ENCODE assay signal across 1 cellular context in the genomic region with DNA sequence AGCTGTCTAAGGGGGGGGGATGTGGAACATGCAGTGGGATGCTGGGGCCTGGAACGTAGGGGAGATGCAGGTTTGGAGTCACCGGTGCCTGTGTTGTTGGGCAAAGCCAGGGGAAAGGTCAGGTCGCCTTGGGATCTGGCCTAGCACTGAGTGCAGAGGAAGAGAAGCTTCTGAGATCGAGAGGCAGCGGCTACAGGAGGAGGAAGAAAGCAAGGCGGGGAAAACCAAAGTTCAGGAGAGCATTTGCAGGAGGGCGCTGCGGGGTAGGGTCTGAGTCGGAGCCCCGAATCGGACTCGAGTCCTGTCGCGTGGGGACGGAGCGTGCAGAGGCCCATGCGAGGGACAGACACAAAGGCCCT.
A peak's percentile ranks its signal among the peaks of the same experiment; 100 is the strongest.
TF ChIP-seq lines count a peak whose summit lies in the region.

No MANE protein-coding gene starts in this region.

TF ChIP-seq in HepG2, 621 proteins besides CTCF, POLR2A, EP300 and RAD21 (continued from another document and continues in another):
- no peak for TF ChIP-seq ZBTB38 (CRISPR knock-in tag; IDR thresholded peaks at IDR 0.05)
- TF ChIP-seq MIER2 (CRISPR knock-in tag; IDR thresholded peaks at IDR 0.05): no peak
- TF ChIP-seq ZNF720 (CRISPR knock-in tag; IDR thresholded peaks at IDR 0.05): peak; percentile 29; the same call in 1 of the 2 replicates
- 0 out of 2 replicates have a peak, but pooled peaks have one; percentile 73 for TF ChIP-seq RNF2 (conservative IDR thresholded peaks at IDR 0.05; ENCODE audit: low read depth)
- no peak for TF ChIP-seq SP4 (CRISPR knock-in tag; IDR thresholded peaks at IDR 0.05)
- TF ChIP-seq ZNF674 (CRISPR knock-in tag; IDR thresholded peaks at IDR 0.05; ENCODE audit: low read depth): no peak
- no peak for TF ChIP-seq EED (CRISPR knock-in tag; IDR thresholded peaks at IDR 0.05)
- TF ChIP-seq CAMTA2 (CRISPR knock-in tag; IDR thresholded peaks at IDR 0.05; ENCODE audit: borderline replicate concordance): peak; percentile 63; the same call in 1 of the 2 replicates
- no peak; the same call in 1 of the 2 replicates for TF ChIP-seq ZNF547 (CRISPR knock-in tag; IDR thresholded peaks at IDR 0.05)
- TF ChIP-seq, protein P1, sequence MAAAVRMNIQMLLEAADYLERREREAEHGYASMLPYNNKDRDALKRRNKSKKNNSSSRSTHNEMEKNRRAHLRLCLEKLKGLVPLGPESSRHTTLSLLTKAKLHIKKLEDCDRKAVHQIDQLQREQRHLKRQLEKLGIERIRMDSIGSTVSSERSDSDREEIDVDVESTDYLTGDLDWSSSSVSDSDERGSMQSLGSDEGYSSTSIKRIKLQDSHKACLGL (CRISPR knock-in tag; IDR thresholded peaks at IDR 0.05): no peak
- TF ChIP-seq ZNF274 (CRISPR knock-in tag; IDR thresholded peaks at IDR 0.05): no peak; the same call in 1 of the 2 replicates
- TF ChIP-seq, protein P2, sequence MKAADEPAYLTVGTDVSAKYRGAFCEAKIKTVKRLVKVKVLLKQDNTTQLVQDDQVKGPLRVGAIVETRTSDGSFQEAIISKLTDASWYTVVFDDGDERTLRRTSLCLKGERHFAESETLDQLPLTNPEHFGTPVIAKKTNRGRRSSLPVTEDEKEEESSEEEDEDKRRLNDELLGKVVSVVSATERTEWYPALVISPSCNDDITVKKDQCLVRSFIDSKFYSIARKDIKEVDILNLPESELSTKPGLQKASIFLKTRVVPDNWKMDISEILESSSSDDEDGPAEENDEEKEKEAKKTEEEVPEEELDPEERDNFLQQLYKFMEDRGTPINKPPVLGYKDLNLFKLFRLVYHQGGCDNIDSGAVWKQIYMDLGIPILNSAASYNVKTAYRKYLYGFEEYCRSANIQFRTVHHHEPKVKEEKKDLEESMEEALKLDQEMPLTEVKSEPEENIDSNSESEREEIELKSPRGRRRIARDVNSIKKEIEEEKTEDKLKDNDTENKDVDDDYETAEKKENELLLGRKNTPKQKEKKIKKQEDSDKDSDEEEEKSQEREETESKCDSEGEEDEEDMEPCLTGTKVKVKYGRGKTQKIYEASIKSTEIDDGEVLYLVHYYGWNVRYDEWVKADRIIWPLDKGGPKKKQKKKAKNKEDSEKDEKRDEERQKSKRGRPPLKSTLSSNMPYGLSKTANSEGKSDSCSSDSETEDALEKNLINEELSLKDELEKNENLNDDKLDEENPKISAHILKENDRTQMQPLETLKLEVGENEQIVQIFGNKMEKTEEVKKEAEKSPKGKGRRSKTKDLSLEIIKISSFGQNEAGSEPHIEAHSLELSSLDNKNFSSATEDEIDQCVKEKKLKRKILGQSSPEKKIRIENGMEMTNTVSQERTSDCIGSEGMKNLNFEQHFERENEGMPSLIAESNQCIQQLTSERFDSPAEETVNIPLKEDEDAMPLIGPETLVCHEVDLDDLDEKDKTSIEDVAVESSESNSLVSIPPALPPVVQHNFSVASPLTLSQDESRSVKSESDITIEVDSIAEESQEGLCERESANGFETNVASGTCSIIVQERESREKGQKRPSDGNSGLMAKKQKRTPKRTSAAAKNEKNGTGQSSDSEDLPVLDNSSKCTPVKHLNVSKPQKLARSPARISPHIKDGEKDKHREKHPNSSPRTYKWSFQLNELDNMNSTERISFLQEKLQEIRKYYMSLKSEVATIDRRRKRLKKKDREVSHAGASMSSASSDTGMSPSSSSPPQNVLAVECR (CRISPR knock-in tag; IDR thresholded peaks at IDR 0.05; ENCODE audit: borderline replicate concordance): no peak
- TF ChIP-seq, protein P3, sequence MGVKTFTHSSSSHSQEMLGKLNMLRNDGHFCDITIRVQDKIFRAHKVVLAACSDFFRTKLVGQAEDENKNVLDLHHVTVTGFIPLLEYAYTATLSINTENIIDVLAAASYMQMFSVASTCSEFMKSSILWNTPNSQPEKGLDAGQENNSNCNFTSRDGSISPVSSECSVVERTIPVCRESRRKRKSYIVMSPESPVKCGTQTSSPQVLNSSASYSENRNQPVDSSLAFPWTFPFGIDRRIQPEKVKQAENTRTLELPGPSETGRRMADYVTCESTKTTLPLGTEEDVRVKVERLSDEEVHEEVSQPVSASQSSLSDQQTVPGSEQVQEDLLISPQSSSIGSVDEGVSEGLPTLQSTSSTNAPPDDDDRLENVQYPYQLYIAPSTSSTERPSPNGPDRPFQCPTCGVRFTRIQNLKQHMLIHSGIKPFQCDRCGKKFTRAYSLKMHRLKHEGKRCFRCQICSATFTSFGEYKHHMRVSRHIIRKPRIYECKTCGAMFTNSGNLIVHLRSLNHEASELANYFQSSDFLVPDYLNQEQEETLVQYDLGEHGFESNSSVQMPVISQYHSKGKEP (CRISPR knock-in tag; IDR thresholded peaks at IDR 0.05): no peak
- TF ChIP-seq HMG20A (CRISPR knock-in tag; IDR thresholded peaks at IDR 0.05; ENCODE audit: borderline replicate concordance): no peak
- TF ChIP-seq ZNF260 (CRISPR knock-in tag; IDR thresholded peaks at IDR 0.05; ENCODE audit: borderline replicate concordance, low read depth): no peak
- TF ChIP-seq, protein P4, sequence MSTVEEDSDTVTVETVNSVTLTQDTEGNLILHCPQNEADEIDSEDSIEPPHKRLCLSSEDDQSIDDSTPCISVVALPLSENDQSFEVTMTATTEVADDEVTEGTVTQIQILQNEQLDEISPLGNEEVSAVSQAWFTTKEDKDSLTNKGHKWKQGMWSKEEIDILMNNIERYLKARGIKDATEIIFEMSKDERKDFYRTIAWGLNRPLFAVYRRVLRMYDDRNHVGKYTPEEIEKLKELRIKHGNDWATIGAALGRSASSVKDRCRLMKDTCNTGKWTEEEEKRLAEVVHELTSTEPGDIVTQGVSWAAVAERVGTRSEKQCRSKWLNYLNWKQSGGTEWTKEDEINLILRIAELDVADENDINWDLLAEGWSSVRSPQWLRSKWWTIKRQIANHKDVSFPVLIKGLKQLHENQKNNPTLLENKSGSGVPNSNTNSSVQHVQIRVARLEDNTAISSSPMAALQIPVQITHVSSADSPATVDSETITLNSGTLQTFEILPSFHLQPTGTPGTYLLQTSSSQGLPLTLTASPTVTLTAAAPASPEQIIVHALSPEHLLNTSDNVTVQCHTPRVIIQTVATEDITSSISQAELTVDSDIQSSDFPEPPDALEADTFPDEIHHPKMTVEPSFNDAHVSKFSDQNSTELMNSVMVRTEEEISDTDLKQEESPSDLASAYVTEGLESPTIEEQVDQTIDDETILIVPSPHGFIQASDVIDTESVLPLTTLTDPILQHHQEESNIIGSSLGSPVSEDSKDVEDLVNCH (CRISPR knock-in tag; IDR thresholded peaks at IDR 0.05): no peak
- no peak for TF ChIP-seq RBM22 (optimal IDR thresholded peaks at IDR 0.05; ENCODE audit: low read length)
- TF ChIP-seq, protein P5, sequence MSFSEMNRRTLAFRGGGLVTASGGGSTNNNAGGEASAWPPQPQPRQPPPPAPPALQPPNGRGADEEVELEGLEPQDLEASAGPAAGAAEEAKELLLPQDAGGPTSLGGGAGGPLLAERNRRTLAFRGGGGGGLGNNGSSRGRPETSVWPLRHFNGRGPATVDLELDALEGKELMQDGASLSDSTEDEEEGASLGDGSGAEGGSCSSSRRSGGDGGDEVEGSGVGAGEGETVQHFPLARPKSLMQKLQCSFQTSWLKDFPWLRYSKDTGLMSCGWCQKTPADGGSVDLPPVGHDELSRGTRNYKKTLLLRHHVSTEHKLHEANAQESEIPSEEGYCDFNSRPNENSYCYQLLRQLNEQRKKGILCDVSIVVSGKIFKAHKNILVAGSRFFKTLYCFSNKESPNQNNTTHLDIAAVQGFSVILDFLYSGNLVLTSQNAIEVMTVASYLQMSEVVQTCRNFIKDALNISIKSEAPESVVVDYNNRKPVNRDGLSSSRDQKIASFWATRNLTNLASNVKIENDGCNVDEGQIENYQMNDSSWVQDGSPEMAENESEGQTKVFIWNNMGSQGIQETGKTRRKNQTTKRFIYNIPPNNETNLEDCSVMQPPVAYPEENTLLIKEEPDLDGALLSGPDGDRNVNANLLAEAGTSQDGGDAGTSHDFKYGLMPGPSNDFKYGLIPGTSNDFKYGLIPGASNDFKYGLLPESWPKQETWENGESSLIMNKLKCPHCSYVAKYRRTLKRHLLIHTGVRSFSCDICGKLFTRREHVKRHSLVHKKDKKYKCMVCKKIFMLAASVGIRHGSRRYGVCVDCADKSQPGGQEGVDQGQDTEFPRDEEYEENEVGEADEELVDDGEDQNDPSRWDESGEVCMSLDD (CRISPR knock-in tag; IDR thresholded peaks at IDR 0.05; ENCODE audit: borderline replicate concordance): no peak
- no peak for TF ChIP-seq ZNF768 (CRISPR knock-in tag; IDR thresholded peaks at IDR 0.05)
- no peak for TF ChIP-seq ZSCAN9 (CRISPR knock-in tag; IDR thresholded peaks at IDR 0.05; ENCODE audit: borderline replicate concordance)
- TF ChIP-seq, protein P6, sequence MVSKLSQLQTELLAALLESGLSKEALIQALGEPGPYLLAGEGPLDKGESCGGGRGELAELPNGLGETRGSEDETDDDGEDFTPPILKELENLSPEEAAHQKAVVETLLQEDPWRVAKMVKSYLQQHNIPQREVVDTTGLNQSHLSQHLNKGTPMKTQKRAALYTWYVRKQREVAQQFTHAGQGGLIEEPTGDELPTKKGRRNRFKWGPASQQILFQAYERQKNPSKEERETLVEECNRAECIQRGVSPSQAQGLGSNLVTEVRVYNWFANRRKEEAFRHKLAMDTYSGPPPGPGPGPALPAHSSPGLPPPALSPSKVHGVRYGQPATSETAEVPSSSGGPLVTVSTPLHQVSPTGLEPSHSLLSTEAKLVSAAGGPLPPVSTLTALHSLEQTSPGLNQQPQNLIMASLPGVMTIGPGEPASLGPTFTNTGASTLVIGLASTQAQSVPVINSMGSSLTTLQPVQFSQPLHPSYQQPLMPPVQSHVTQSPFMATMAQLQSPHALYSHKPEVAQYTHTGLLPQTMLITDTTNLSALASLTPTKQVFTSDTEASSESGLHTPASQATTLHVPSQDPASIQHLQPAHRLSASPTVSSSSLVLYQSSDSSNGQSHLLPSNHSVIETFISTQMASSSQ (IDR thresholded peaks at IDR 0.05; ENCODE audit: low read depth): no peak
- TF ChIP-seq, protein P6 (CRISPR knock-in tag; IDR thresholded peaks at IDR 0.05; ENCODE audit: borderline replicate concordance): no peak
- no peak for TF ChIP-seq ZBTB21 (CRISPR knock-in tag; IDR thresholded peaks at IDR 0.05)
- TF ChIP-seq, protein P7, sequence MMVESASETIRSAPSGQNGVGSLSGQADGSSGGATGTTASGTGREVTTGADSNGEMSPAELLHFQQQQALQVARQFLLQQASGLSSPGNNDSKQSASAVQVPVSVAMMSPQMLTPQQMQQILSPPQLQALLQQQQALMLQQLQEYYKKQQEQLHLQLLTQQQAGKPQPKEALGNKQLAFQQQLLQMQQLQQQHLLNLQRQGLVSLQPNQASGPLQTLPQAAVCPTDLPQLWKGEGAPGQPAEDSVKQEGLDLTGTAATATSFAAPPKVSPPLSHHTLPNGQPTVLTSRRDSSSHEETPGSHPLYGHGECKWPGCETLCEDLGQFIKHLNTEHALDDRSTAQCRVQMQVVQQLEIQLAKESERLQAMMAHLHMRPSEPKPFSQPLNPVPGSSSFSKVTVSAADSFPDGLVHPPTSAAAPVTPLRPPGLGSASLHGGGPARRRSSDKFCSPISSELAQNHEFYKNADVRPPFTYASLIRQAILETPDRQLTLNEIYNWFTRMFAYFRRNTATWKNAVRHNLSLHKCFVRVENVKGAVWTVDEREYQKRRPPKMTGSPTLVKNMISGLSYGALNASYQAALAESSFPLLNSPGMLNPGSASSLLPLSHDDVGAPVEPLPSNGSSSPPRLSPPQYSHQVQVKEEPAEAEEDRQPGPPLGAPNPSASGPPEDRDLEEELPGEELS (CRISPR knock-in tag; IDR thresholded peaks at IDR 0.05): no peak
- TF ChIP-seq ZSCAN21 (CRISPR knock-in tag; IDR thresholded peaks at IDR 0.05; ENCODE audit: borderline replicate concordance): no peak; the same call in 1 of the 2 replicates
- no peak for TF ChIP-seq ZNF792 (CRISPR knock-in tag; IDR thresholded peaks at IDR 0.05)
- TF ChIP-seq, protein P8, sequence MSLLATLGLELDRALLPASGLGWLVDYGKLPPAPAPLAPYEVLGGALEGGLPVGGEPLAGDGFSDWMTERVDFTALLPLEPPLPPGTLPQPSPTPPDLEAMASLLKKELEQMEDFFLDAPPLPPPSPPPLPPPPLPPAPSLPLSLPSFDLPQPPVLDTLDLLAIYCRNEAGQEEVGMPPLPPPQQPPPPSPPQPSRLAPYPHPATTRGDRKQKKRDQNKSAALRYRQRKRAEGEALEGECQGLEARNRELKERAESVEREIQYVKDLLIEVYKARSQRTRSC (CRISPR knock-in tag; IDR thresholded peaks at IDR 0.05; ENCODE audit: low read depth): 0 out of 2 replicates have a peak, but pooled peaks have one; percentile 2
- TF ChIP-seq, protein P9, sequence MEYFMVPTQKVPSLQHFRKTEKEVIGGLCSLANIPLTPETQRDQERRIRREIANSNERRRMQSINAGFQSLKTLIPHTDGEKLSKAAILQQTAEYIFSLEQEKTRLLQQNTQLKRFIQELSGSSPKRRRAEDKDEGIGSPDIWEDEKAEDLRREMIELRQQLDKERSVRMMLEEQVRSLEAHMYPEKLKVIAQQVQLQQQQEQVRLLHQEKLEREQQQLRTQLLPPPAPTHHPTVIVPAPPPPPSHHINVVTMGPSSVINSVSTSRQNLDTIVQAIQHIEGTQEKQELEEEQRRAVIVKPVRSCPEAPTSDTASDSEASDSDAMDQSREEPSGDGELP (IDR thresholded peaks at IDR 0.05; ENCODE audit: borderline replicate concordance, low read depth): no peak
- no peak for TF ChIP-seq CREB1 (IDR thresholded peaks at IDR 0.05)
- TF ChIP-seq CREB1 (CRISPR knock-in tag; IDR thresholded peaks at IDR 0.05): no peak
- no peak for TF ChIP-seq KLF15 (CRISPR knock-in tag; IDR thresholded peaks at IDR 0.05; ENCODE audit: borderline replicate concordance)
- no peak for TF ChIP-seq DNMT3B (CRISPR knock-in tag; conservative IDR thresholded peaks at IDR 0.05)
- no peak for TF ChIP-seq RARG (CRISPR knock-in tag; IDR thresholded peaks at IDR 0.05; ENCODE audit: low read depth)
- no peak for TF ChIP-seq SALL2 (CRISPR knock-in tag; IDR thresholded peaks at IDR 0.05)
- TF ChIP-seq ZSCAN30 (CRISPR knock-in tag; IDR thresholded peaks at IDR 0.05): no peak
- TF ChIP-seq NFE2L1 (CRISPR knock-in tag; IDR thresholded peaks at IDR 0.05; ENCODE audit: borderline replicate concordance): no peak
- TF ChIP-seq ZNF557 (CRISPR knock-in tag; IDR thresholded peaks at IDR 0.05): no peak
